ENCODE assay signal across 15 cellular contexts in the genomic region with DNA sequence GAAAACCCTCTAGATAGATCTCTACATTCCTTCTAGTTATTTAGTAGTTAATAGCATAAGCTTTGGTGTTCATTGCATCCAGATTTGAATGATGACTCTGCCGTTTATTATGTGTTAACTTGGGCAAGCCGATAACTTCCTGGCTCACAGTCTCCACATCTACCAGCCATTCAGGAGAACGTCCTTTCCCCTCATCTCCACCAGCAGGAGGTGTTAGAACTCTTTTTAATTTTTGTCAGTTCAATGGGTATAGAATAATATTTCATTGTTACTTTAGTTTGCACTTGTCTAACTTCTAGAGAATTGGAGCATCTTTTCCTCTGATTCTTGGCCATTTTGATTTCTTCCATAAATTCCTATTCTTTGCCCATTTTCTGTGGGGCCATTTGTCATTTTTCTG. TPM values are rescaled to one million over a fixed set of nuclear protein-coding genes. Genes with fewer than 3 reads are reported as not detected.
A peak's percentile ranks its signal among the peaks of the same experiment; 100 is the strongest.
DNase-seq lines count a peak whose midpoint lies in the region; ATAC-seq and TF ChIP-seq lines count a peak whose summit lies in the region.
"Had no signal": no experiment of that assay in that cellular context is flagged by ENCODE, and none has a peak within 500 bp of the region (broad histone marks: within the 10 kb centered on the region; RNA-seq: fewer than 3 reads in every experiment).

No MANE protein-coding gene starts in this region.

- no peak overlapping the region for H3K4me3 Mint-ChIP-seq in natural killer cell
- no peak overlapping the region for H3K4me3 Mint-ChIP-seq in natural killer cell treated with Interleukin-12 subunit alpha and Interleukin-12 subunit beta and Interleukin-15 and Interleukin-18, amount 100 ng/mL, for 72 hours
- H3K4me3 Mint-ChIP-seq: activated naive CD4-positive, alpha-beta T cell treated with anti-CD3 and anti-CD28 coated beads, Interleukin-2, amount 50 U/mL, for 24 hours; T-cell had no signal

- H3K27ac Mint-ChIP-seq in natural killer cell, result no peak overlapping the region
- no peak overlapping the region for H3K27ac Mint-ChIP-seq in natural killer cell treated with Interleukin-12 subunit alpha and Interleukin-12 subunit beta and Interleukin-15 and Interleukin-18, amount 100 ng/mL, for 72 hours
- H3K27ac Mint-ChIP-seq: activated naive CD4-positive, alpha-beta T cell treated with anti-CD3 and anti-CD28 coated beads, Interleukin-2, amount 50 U/mL, for 24 hours; T-cell had no signal

- no peaks in the 10 kb centered on the region for H3K9me3 ChIP-seq in RWPE2 (ENCODE audit: severe bottlenecking)
- no peaks in the 10 kb centered on the region for H3K9me3 ChIP-seq in uterus
- H3K9me3 ChIP-seq: upper lobe of left lung had no signal

- H3K4me1 Mint-ChIP-seq in natural killer cell, result no peaks in the 10 kb centered on the region
- no peaks in the 10 kb centered on the region for H3K4me1 Mint-ChIP-seq in natural killer cell treated with Interleukin-12 subunit alpha and Interleukin-12 subunit beta and Interleukin-15 and Interleukin-18, amount 100 ng/mL, for 72 hours (ENCODE audit: low read depth in 2 of 2)
- H3K4me1 Mint-ChIP-seq: activated naive CD4-positive, alpha-beta T cell treated with anti-CD3 and anti-CD28 coated beads, Interleukin-2, amount 50 U/mL, for 24 hours; T-cell had no signal

- DNase-seq in natural killer cell, result no peak
- DNase-seq in natural killer cell treated with Interleukin-12 subunit alpha and Interleukin-12 subunit beta and Interleukin-15 and Interleukin-18, amount 100 ng/mL, for 72 hours (ENCODE audit: low spot score), result no peak
- no peak for DNase-seq in RWPE2 (ENCODE audit: low spot score)
- no peak for DNase-seq in foreskin keratinocyte
- DNase-seq in uterus, result no peak
- DNase-seq in NCI-H345 treated with DMSO at 0.1 percent for 48 hours (lab: John Stamatoyannopoulos, UW; ENCODE audit: unreplicated experiment), result no peak
- DNase-seq: C1 segment of cervical spinal cord, NCI-H1092, NCI-H748 treated with DMSO at 0.1 percent for 48 hours, T-cell, upper lobe of left lung had no signal

- intact Hi-C loops in natural killer cell (cut with micrococcal nuclease) (loop anchor here (1.0 kb wide), 3 partner anchors 358 to 413 kb away; no protein-coding TSS in a partner anchor), uterus (cut with DNase I; ENCODE audit: low total_unique reads) (loop anchor here (5.0 kb wide), 1 partner anchor 93 kb away; no protein-coding TSS in a partner anchor)

- H3K27me3 Mint-ChIP-seq in natural killer cell (ENCODE audit: low read depth in 2 of 2), result peaks cover 10 to 12% of the 10 kb centered on the region in 2 donors
- H3K27me3 Mint-ChIP-seq in natural killer cell treated with Interleukin-12 subunit alpha and Interleukin-12 subunit beta and Interleukin-15 and Interleukin-18, amount 100 ng/mL, for 72 hours, result peaks cover 16 to 22% of the 10 kb centered on the region in 2 donors

- H3K4me1 ChIP-seq in RWPE2 (ENCODE audit: insufficient read depth, poor library complexity, severe bottlenecking) (no peaks in the 10 kb centered on the region), foreskin keratinocyte (no peaks in the 10 kb centered on the region), uterus (no peaks in the 10 kb centered on the region)
- H3K4me1 ChIP-seq: upper lobe of left lung had no signal

- TF ChIP-seq POLR2A in uterus (IDR thresholded peaks at IDR 0.05), result no peak

- H3K9me3 Mint-ChIP-seq in natural killer cell, result no peaks in the 10 kb centered on the region
- no peaks in the 10 kb centered on the region for H3K9me3 Mint-ChIP-seq in natural killer cell treated with Interleukin-12 subunit alpha and Interleukin-12 subunit beta and Interleukin-15 and Interleukin-18, amount 100 ng/mL, for 72 hours
- H3K9me3 Mint-ChIP-seq: activated naive CD4-positive, alpha-beta T cell treated with anti-CD3 and anti-CD28 coated beads, Interleukin-2, amount 50 U/mL, for 24 hours; T-cell had no signal

- peak in 2 of 3 donors; percentile 44 to 49 for ATAC-seq in natural killer cell
- ATAC-seq in natural killer cell treated with Interleukin-12 subunit alpha and Interleukin-12 subunit beta and Interleukin-15 and Interleukin-18, amount 100 ng/mL, for 72 hours, result no peak
- no peak for ATAC-seq in RWPE2 (ENCODE audit: low read depth)
- ATAC-seq in foreskin keratinocyte, result no peak
- no peak for ATAC-seq in HG03280 (IDR thresholded peaks at IDR 0.05; ENCODE audit: unreplicated experiment)
- ATAC-seq in GM19023 (IDR thresholded peaks at IDR 0.05; ENCODE audit: unreplicated experiment), result no peak
- ATAC-seq: T-cell had no signal

- H3K27me3 ChIP-seq in RWPE2 (ENCODE audit: insufficient read depth, poor library complexity, severe bottlenecking) (peaks cover 4% of the 10 kb centered on the region), foreskin keratinocyte (peaks cover 3% of the 10 kb centered on the region), uterus (no peaks in the 10 kb centered on the region)
- H3K27me3 ChIP-seq: upper lobe of left lung had no signal

- H3K4me3 ChIP-seq in RWPE2 (ENCODE audit: severe bottlenecking) (no peak overlapping the region), uterus (no peak overlapping the region)
- H3K4me3 ChIP-seq: upper lobe of left lung had no signal

- no peaks in the 10 kb centered on the region for H3K36me3 Mint-ChIP-seq in natural killer cell
- no peaks in the 10 kb centered on the region for H3K36me3 Mint-ChIP-seq in natural killer cell treated with Interleukin-12 subunit alpha and Interleukin-12 subunit beta and Interleukin-15 and Interleukin-18, amount 100 ng/mL, for 72 hours
- H3K36me3 Mint-ChIP-seq: activated naive CD4-positive, alpha-beta T cell treated with anti-CD3 and anti-CD28 coated beads, Interleukin-2, amount 50 U/mL, for 24 hours; T-cell had no signal

- H3K36me3 ChIP-seq in RWPE2 (ENCODE audit: low read depth) (no peaks in the 10 kb centered on the region), uterus (no peaks in the 10 kb centered on the region)
- H3K36me3 ChIP-seq: upper lobe of left lung had no signal

- no peak overlapping the region for H3K27ac ChIP-seq in RWPE2 (ENCODE audit: poor library complexity, severe bottlenecking)
- H3K27ac ChIP-seq in foreskin keratinocyte, result no peak overlapping the region
- no peak overlapping the region for H3K27ac ChIP-seq in uterus
- H3K27ac ChIP-seq: upper lobe of left lung had no signal

- TF ChIP-seq CTCF in natural killer cell (IDR thresholded peaks at IDR 0.05) (peak; percentile 39), RWPE2 (IDR thresholded peaks at IDR 0.05; ENCODE audit: poor library complexity, severe bottlenecking) (peak; percentile 8), foreskin keratinocyte (conservative IDR thresholded peaks at IDR 0.05) (peak; percentile 32), uterus (IDR thresholded peaks at IDR 0.05) (peak; percentile 61 to 65 (median 63))

RNA-seq across cellular contexts. Expression of a gene that starts 30.0 kb away (rescaled TPM):
- total RNA-seq in natural killer cell (under 1 TPM in 2 of 3 donors, not detected in 1; 0.32 to 0.78 TPM), foreskin keratinocyte (not detected in 2 replicates), uterus (10 to 100 TPM in 2 of 4 donors, 1 to 10 TPM in 2; 3.3 to 65.3 (median 17.2) TPM)
- total RNA-seq in natural killer cell treated with Interleukin-12 subunit alpha and Interleukin-12 subunit beta and Interleukin-15 and Interleukin-18, amount 100 ng/mL, for 72 hours, result not detected
- polyA plus RNA-seq in foreskin keratinocyte, result not detected in 2 replicates
- total RNA-seq: dermis microvascular lymphatic vessel endothelial cell had no signal

Comparison
In these comparisons a context has a peak if more than half of its experiments do, and no peak if none do; other contexts are left out.
1. ATAC-seq: peak in natural killer cell (2 of 3); none in natural killer cell treated with Interleukin-12 subunit alpha and Interleukin-12 subunit beta and Interleukin-15 and Interleukin-18, amount 100 ng/mL, for 72 hours (0 of 2), RWPE2 (single experiment), foreskin keratinocyte (single experiment), HG03280 (single experiment) and GM19023 (single experiment).
2. CTCF ChIP-seq: peak in every context shown above with its lines; median percentile 63 in uterus; 39 in natural killer cell; 32 in foreskin keratinocyte; 8 in RWPE2.